ENCODE assay signal across 8 cellular contexts in the genomic region with DNA sequence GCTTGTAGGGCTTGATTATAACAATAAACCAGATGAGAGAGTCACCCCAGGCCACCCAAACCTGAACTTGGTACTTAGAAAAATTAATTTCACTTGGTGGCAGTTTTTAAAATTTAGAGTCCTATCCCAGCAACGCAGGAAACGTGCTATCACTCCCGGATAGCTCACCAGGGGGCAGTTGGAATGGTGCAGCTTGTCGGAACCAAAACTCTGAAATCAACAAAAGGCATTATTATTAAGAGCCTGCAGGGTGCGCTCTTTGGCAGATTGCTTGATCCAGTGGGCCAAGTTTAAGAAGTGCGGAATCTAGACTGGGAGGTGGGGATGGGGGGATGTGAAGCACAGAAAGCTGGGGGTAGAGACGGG. TPM values are rescaled to one million over a fixed set of nuclear protein-coding genes. Genes with fewer than 3 reads are reported as not detected.
DNase-seq lines count a peak whose midpoint lies in the region; ATAC-seq and TF ChIP-seq lines count a peak whose summit lies in the region.

No MANE protein-coding gene starts in this region.

- DNase-seq in H7 (peak; percentile 75), NCI-H2227 treated with DMSO at 0.1 percent for 48 hours (lab: John Stamatoyannopoulos, UW) (peak; percentile 37)
- peak; percentile 31 to 37 for DNase-seq in activated T-cell treated with anti-CD3 and anti-CD28 coated beads, Interleukin-2, amount 50 U/mL, for 48 hours

- H3K4me3 ChIP-seq in H7 (ENCODE audit: insufficient read depth, low read depth, low read length) (peak overlapping the region; percentile 73), gastroesophageal sphincter (peak overlapping the region; percentile 44 to 58), neuron (ENCODE audit: low read length) (peak overlapping the region; percentile 63)

- no peak for TF ChIP-seq EP300 in gastroesophageal sphincter (IDR thresholded peaks at IDR 0.05)

- no peaks in the 10 kb centered on the region for H3K9me3 ChIP-seq in gastroesophageal sphincter
- H3K9me3 ChIP-seq in neuron (ENCODE audit: low read length) = no peaks in the 10 kb centered on the region

- H3K36me3 ChIP-seq in H7 (replicated peaks; ENCODE audit: control insufficient read depth, insufficient read depth, low read length) (no peaks in the 10 kb centered on the region), gastroesophageal sphincter (no peaks in the 10 kb centered on the region), neuron (ENCODE audit: insufficient read depth, low read length) (no peaks in the 10 kb centered on the region)

- 3 to 15% methylated on average over 7 of the region's 7 CpGs for WGBS in gastroesophageal sphincter (ENCODE audit: low coverage in 1 of 2), 2 donors

- TF ChIP-seq CTCF in C4-2B (conservative IDR thresholded peaks at IDR 0.05) (peak; percentile 70), gastroesophageal sphincter (IDR thresholded peaks at IDR 0.05) (peak; percentile 31 to 65 (median 44))

- no peak overlapping the region for H3K27ac ChIP-seq in C4-2B
- H3K27ac ChIP-seq in gastroesophageal sphincter = peak overlapping the region in 2 of 4 donors; percentile 79 to 80

- no peak for TF ChIP-seq POLR2A in gastroesophageal sphincter (IDR thresholded peaks at IDR 0.05)

- ATAC-seq in gastroesophageal sphincter (peak; percentile 43), HG02981 (IDR thresholded peaks at IDR 0.05; ENCODE audit: unreplicated experiment) (no peak), GM21825 (IDR thresholded peaks at IDR 0.05; ENCODE audit: unreplicated experiment) (no peak)

- peak overlapping the region; percentile 81 for H2AFZ ChIP-seq in neuron (ENCODE audit: low read depth, low read length)

- H3K27me3 ChIP-seq in H7 (ENCODE audit: control insufficient read depth, insufficient read depth, low read length) (peaks cover 3% of the 10 kb centered on the region; the same call in 1 of the 2 replicates), gastroesophageal sphincter (no peaks in the 10 kb centered on the region), neuron (ENCODE audit: insufficient read depth, low read length) (no peaks in the 10 kb centered on the region)

- H3K4me1 ChIP-seq in gastroesophageal sphincter (peaks cover 0 to 37% (median 7%) of the 10 kb centered on the region in 3 donors), neuron (ENCODE audit: insufficient read depth, low read length) (peaks cover 13% of the 10 kb centered on the region)

RNA-seq across cellular contexts. Expression of gene FRAS1, which starts 2.4 kb away (rescaled TPM):
- 20.9 and 27.9 TPM in 2 replicates for total RNA-seq in H7 (2014; rRNA removed; shearing (Covaris generic))
- 10 to 100 TPM in 1 of 4 donors, 1 to 10 TPM in 3; 3.4 to 11.7 (median 4.2) TPM for total RNA-seq in gastroesophageal sphincter
